ENCODE assay signal across 8 cellular contexts in genomic region chr22:30890689-30891442, GRCh38.
DNase-seq lines count a peak whose midpoint lies in the region; ATAC-seq and TF ChIP-seq lines count a peak whose summit lies in the region.

No MANE protein-coding gene starts in this region.

- no peak overlapping the region for H3K4me2 ChIP-seq in IMR-90 (ENCODE audit: low read depth, low read length)

- BruUV-seq in IMR-90 (replicated peaks; lab: Mats Ljungman, UMichigan) = no TSS peak

- CTCF ChIA-PET in IMR-90 (lab: Yijun Ruan, JAX) = interaction anchor here (0.5 to 1.5 kb wide), 2 partner anchors 34 to 128 kb away, joined by 3 to 4 read pairs; no protein-coding TSS in a partner anchor

- H3K23ac ChIP-seq in IMR-90 (ENCODE audit: low read depth, low read length) = no peak overlapping the region

- in situ Hi-C loops in IMR-90 (cut with MboI; ENCODE audit: low sequenced_read_pairs) = no loop called here

- H3K18ac ChIP-seq in IMR-90 (ENCODE audit: low read depth, low read length) = no peak overlapping the region

- intact Hi-C loops in IMR-90 (cut with micrococcal nuclease) (loop anchor here (1.0 kb wide), 1 partner anchor 128 kb away; no protein-coding TSS in a partner anchor), prostate gland (cut with DNase I) (no loop called here)

- POLR2A ChIA-PET in IMR-90 (lab: Charles Lee; ENCODE audit: unreplicated experiment) = no interaction called here

- no peak overlapping the region for H3K4me3 ChIP-seq in IMR-90 (ENCODE audit: insufficient read depth, low read depth, low read length)
- no peak overlapping the region for H3K4me3 ChIP-seq in foreskin fibroblast (ENCODE audit: low read depth in 1 of 2, low read length in 2 of 2)
- no peak overlapping the region for H3K4me3 ChIP-seq in prostate gland

- TF ChIP-seq CTCF in IMR-90 (conservative IDR thresholded peaks at IDR 0.05; ENCODE audit: low read depth, low read length) = peak; percentile 63
- TF ChIP-seq CTCF in foreskin fibroblast (IDR thresholded peaks at IDR 0.05; ENCODE audit: low read depth, low read length) = peak; percentile 70
- TF ChIP-seq CTCF in prostate gland (IDR thresholded peaks at IDR 0.05) = peak; percentile 13 to 75 (median 52)

- no peak overlapping the region for H3K56ac ChIP-seq in IMR-90 (ENCODE audit: extremely low read depth, insufficient read depth, low read length)

- H3K4me1 ChIP-seq in IMR-90 (ENCODE audit: control insufficient read depth, insufficient read depth, low read length) (no peaks in the 10 kb centered on the region), prostate gland (replicated peaks) (no peaks in the 10 kb centered on the region)

- H3K9me1 ChIP-seq in IMR-90 (ENCODE audit: insufficient read depth, low read length) = no peaks in the 10 kb centered on the region

- 0 out of 2 replicates have a peak, but pooled peaks cover 3% of the 10 kb centered on the region for H4K20me1 ChIP-seq in IMR-90 (ENCODE audit: insufficient read depth, low read length)

- 60% methylated on average over 5 of the region's 17 CpGs; no CpG with 5 or more reads in 1 of the 2 experiments for WGBS in IMR-90 (ENCODE audit: extremely low coverage in 2 of 2, insufficient read length in 1 of 2), 2 experiments
- 78% methylated on average over 17 of the region's 17 CpGs for WGBS in prostate gland

- H2AK5ac ChIP-seq in IMR-90 (ENCODE audit: low read depth, low read length) = 0 out of 2 replicates have a peak overlapping the region, but pooled peaks have one; percentile 29

- H3K27me3 ChIP-seq in IMR-90 (ENCODE audit: control insufficient read depth, insufficient read depth, low read length) (no peaks in the 10 kb centered on the region), prostate gland (replicated peaks; ENCODE audit: insufficient read depth) (no peaks in the 10 kb centered on the region)

- H2AK9ac ChIP-seq in IMR-90 (replicated peaks; ENCODE audit: low read depth, low read length, poor library complexity) = peak overlapping the region; percentile 6

- H3K9me3 ChIP-seq in IMR-90 (ENCODE audit: control insufficient read depth, insufficient read depth, low read length) = no peaks in the 10 kb centered on the region
- no peaks in the 10 kb centered on the region for H3K9me3 ChIP-seq in prostate gland

- peak; percentile 97 for ATAC-seq in IMR-90 (ENCODE audit: low read depth)

- no peaks in the 10 kb centered on the region for H3K79me1 ChIP-seq in IMR-90 (ENCODE audit: low read depth in 1 of 2, low read length in 2 of 2)

- H2AFZ ChIP-seq in IMR-90 (replicated peaks; ENCODE audit: low read length, poor library complexity) = peak overlapping the region; percentile 37

- peak; percentile 41 for DNase-seq in COLO668 (lab: John Stamatoyannopoulos, UW; ENCODE audit: unreplicated experiment)
- DNase-seq in IMR-90 = peak; percentile 10
- peak; percentile 34 for DNase-seq in activated CD8-positive, alpha-beta memory T cell treated with anti-CD3 and anti-CD28 coated beads, Interleukin-2, amount 50 U/mL, for 4 hours
- DNase-seq in foreskin fibroblast = peak in 1 of 2 donors; percentile 51
- no peak for DNase-seq in prostate gland (ENCODE audit: low spot score)
- no peak for DNase-seq in NCI-H2107 (lab: John Stamatoyannopoulos, UW)
- no peak for DNase-seq in DMS79 treated with DMSO at 0.1 percent for 48 hours (lab: John Stamatoyannopoulos, UW)
- no peak for DNase-seq in NCI-H2107 treated with DMSO at 0.1 percent for 48 hours (lab: John Stamatoyannopoulos, UW; ENCODE audit: unreplicated experiment)

- H2BK15ac ChIP-seq in IMR-90 (ENCODE audit: low read depth, low read length) = no peak overlapping the region

- H3K4ac ChIP-seq in IMR-90 (ENCODE audit: low read depth, low read length) = no peak overlapping the region

- peak; percentile 63 for TF ChIP-seq RAD21 in IMR-90 (IDR thresholded peaks at IDR 0.05; ENCODE audit: low read length)

- H3K27ac ChIP-seq in IMR-90 (ENCODE audit: insufficient read depth, low read length) (no peak overlapping the region), prostate gland (no peak overlapping the region)

- H4K91ac ChIP-seq in IMR-90 (ENCODE audit: insufficient read depth, low read depth, low read length) = no peak overlapping the region

- no peak overlapping the region for H2BK120ac ChIP-seq in IMR-90 (ENCODE audit: low read depth, low read length)

- no peak overlapping the region for H3K14ac ChIP-seq in IMR-90 (replicated peaks; ENCODE audit: low read depth, low read length)

- no peak overlapping the region for H2BK20ac ChIP-seq in IMR-90 (ENCODE audit: low read depth, low read length)

- H3K36me3 ChIP-seq in IMR-90 (ENCODE audit: control insufficient read depth, insufficient read depth, low read length) = no peaks in the 10 kb centered on the region
- H3K36me3 ChIP-seq in prostate gland = no peaks in the 10 kb centered on the region

- no peak overlapping the region for H3K9ac ChIP-seq in IMR-90 (ENCODE audit: low read depth, low read length)

- H4K8ac ChIP-seq in IMR-90 (ENCODE audit: low read depth in 2 of 2, low read length in 2 of 2) = no peak overlapping the region

- H2BK5ac ChIP-seq in IMR-90 (ENCODE audit: low read depth, low read length, poor library complexity, severe bottlenecking) = no peak overlapping the region

- TF ChIP-seq POLR2A in IMR-90 (IDR thresholded peaks at IDR 0.05; ENCODE audit: low read depth, low read length) (no peak), prostate gland (IDR thresholded peaks at IDR 0.05) (no peak)

- no peak overlapping the region for H4K5ac ChIP-seq in IMR-90 (ENCODE audit: low read depth, low read length)

- dilution Hi-C loops in IMR-90 (cut with HindIII; ENCODE audit: low sequenced_read_pairs, unreplicated experiment) = no loop called here

TF ChIP-seq in IMR-90, 13 proteins besides CTCF, POLR2A, EP300 and RAD21:
- TF ChIP-seq RCOR1 (IDR thresholded peaks at IDR 0.05; ENCODE audit: insufficient replicate concordance, low read length) = no peak
- peak; percentile 59 for TF ChIP-seq SMC3 (IDR thresholded peaks at IDR 0.05; ENCODE audit: low read depth, low read length)

Comparison
In these comparisons a context has a peak if more than half of its experiments do, and no peak if none do; other contexts are left out.
1. DNase-seq: peak in COLO668 (single experiment), IMR-90 (single experiment) and activated CD8-positive, alpha-beta memory T cell treated with anti-CD3 and anti-CD28 coated beads, Interleukin-2, amount 50 U/mL, for 4 hours (single experiment); none in prostate gland (single experiment), NCI-H2107 (single experiment), DMS79 treated with DMSO at 0.1 percent for 48 hours (single experiment) and NCI-H2107 treated with DMSO at 0.1 percent for 48 hours (single experiment).
2. Peak in every context shown above with its lines, with median percentiles within 50 percentile points of each other: CTCF ChIP-seq.